In the genomic region with DNA sequence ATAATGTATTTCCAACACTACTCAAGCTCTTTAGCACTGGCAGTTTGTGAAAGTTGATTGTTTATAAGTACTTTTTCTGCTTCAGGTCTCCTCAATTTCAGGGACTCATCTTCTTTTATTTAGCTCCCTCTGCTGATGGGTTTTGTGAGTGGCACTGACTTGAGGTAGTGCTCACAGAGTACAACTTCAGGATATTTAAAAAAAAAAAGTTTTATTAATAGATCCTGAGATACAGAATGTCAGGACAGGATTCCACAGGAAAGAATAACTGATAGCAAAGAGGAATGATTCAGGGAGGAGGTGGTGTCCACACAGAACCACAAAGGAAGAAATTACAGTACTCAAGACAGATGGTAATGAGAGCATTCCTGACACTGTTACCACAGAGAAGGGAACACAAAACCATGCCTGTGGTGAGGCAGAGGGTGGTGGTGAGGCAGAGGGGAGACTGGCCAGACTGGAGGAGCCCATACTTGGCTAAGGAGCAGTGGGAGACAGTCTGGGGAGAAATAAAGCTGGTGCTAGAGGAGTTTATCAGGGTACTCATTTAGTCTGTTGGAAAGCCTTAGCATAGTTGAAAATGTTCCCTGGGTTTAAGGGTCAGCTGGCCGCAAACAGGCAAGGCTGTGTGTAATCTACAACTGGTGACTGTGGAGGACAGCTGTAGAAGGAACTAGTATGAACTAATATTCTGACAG, we compare ENCODE assay signal across 8 cellular contexts.
DNase-seq lines count a peak whose midpoint lies in the region; ATAC-seq, FAIRE-seq and TF ChIP-seq lines count a peak whose summit lies in the region.

No MANE protein-coding gene starts in this region.

- H3K36me3 Mint-ChIP-seq in activated T-cell treated with anti-CD3 and anti-CD28 coated beads, Interleukin-2, amount 50 U/mL, for 24 hours (ENCODE audit: low read depth) = peaks cover 4% of the 10 kb centered on the region

- 11% methylated on average over 1 of the region's 1 CpG for WGBS in HepG2 (ENCODE audit: low lambda C conversion rate)
- WGBS in tibial nerve, 2 donors = 0 to 29% methylated on average over 1 of the region's 1 CpG

- ATAC-seq in HepG2 (peak; percentile 98), HG03097 (IDR thresholded peaks at IDR 0.05; ENCODE audit: low FRiP score, unreplicated experiment) (no peak)

- TF ChIP-seq POLR2A in HepG2 (IDR thresholded peaks at IDR 0.05; ENCODE audit: insufficient read depth in 1 of 2, low read depth in 2 of 2, low read length in 2 of 2) (no peak), tibial nerve (IDR thresholded peaks at IDR 0.05) (no peak)

- FAIRE-seq in HepG2 (lab: Jason Lieb, UNC) = peak; percentile 8

- no peaks in the 10 kb centered on the region for H3K27me3 Mint-ChIP-seq in activated T-cell treated with anti-CD3 and anti-CD28 coated beads, Interleukin-2, amount 50 U/mL, for 24 hours

- TF ChIP-seq CTCF in HepG2 (CRISPR knock-in tag; IDR thresholded peaks at IDR 0.05) (peak; percentile 69), tibial nerve (IDR thresholded peaks at IDR 0.05) (peak; percentile 38 to 65 (median 48))

- H3K4me1 ChIP-seq in HepG2 (ENCODE audit: insufficient read depth, low read length) (peaks cover 22% of the 10 kb centered on the region), tibial nerve (peaks cover 3 to 55% (median 26%) of the 10 kb centered on the region in 4 donors)

- CTCF ChIA-PET in HepG2 (lab: Yijun Ruan, JAX; ENCODE audit: low intra/inter-chr PET ratio, low total read pairs) = interaction anchor here (1.2 to 2.1 kb wide), 3 partner anchors 37 to 96 kb away, joined by 3 to 19 read pairs (median 7); partner anchors contain the start of gene NME1

- peaks cover 4% of the 10 kb centered on the region in 2 experiments; a peak in 3 of 5 replicates for H3K36me3 ChIP-seq in HepG2 (replicated peaks in 1 of 2; ENCODE audit: control insufficient read depth in 1 of 2, insufficient read depth in 2 of 2, low read length in 2 of 2)
- H3K36me3 ChIP-seq in tibial nerve = no peaks in the 10 kb centered on the region

- peak overlapping the region; percentile 51; the same call in 1 of the 2 replicates for H3K9ac ChIP-seq in HepG2 (ENCODE audit: insufficient read depth, low read depth, low read length)

- POLR2A ChIA-PET in HepG2 (lab: Yijun Ruan, JAX) = interaction anchor here (1.1 to 2.0 kb wide), 4 partner anchors 11 to 96 kb away, joined by 3 to 6 read pairs (median 4); partner anchors contain the start of genes NME1 and SPAG9

- peak overlapping the region; percentile 75 for H3K4me2 ChIP-seq in HepG2 (ENCODE audit: low read depth, low read length)

- H3K27ac ChIP-seq in HepG2 (ENCODE audit: extremely low read length, insufficient read depth, low read length) = peak overlapping the region; percentile 64
- H3K27ac ChIP-seq in tibial nerve = peak overlapping the region; percentile 23 to 85 (median 72)

- H3K4me3 ChIP-seq in HepG2 (replicated peaks in 1 of 3; ENCODE audit: insufficient read depth in 1 of 3, low read depth in 2 of 3, low read length in 3 of 3) = peak overlapping the region in 1 of 3 experiments; percentile 32; a peak in 1 of 6 replicates
- no peak overlapping the region for H3K4me3 ChIP-seq in tibial nerve

- peaks cover 36% of the 10 kb centered on the region for H3K79me2 ChIP-seq in HepG2 (ENCODE audit: insufficient read depth, low read length)

- no peak for DNase-seq in activated T-cell treated with anti-CD3 and anti-CD28 coated beads, Interleukin-2, amount 50 U/mL, for 24 hours
- no peak for DNase-seq in activated T-cell treated with anti-CD3 and anti-CD28 coated beads, Interleukin-2, amount 50 U/mL, for 1 hour
- DNase-seq in HT-29 (ENCODE audit: low spot score) = peak; percentile 65
- peak; percentile 69 for DNase-seq in RKO (ENCODE audit: low spot score)
- peak; percentile 69 to 77 for DNase-seq in dermis microvascular lymphatic vessel endothelial cell (ENCODE audit: low read depth in 2 of 2)
- DNase-seq in HepG2 (ENCODE audit: low spot score) = peak; percentile 68
- peak in 1 of 2 donors; percentile 77 for DNase-seq in tibial nerve (ENCODE audit: low spot score in 2 of 2)

- H3K9me3 ChIP-seq in HepG2 (ENCODE audit: low read length) (no peaks in the 10 kb centered on the region), tibial nerve (no peaks in the 10 kb centered on the region)

- peaks cover 5% of the 10 kb centered on the region; the same call in 1 of the 2 replicates for H4K20me1 ChIP-seq in HepG2 (ENCODE audit: insufficient read depth, low read length)

- H3K9me3 Mint-ChIP-seq in activated T-cell treated with anti-CD3 and anti-CD28 coated beads, Interleukin-2, amount 50 U/mL, for 24 hours = no peaks in the 10 kb centered on the region

- TF ChIP-seq EP300 in HepG2 (IDR thresholded peaks at IDR 0.05; ENCODE audit: low read depth in 2 of 2, low read length in 2 of 2) = no peak
- TF ChIP-seq EP300 in HepG2 (CRISPR knock-in tag; IDR thresholded peaks at IDR 0.05; ENCODE audit: borderline replicate concordance) = no peak
- TF ChIP-seq EP300 in tibial nerve (IDR thresholded peaks at IDR 0.05) = peak in 1 of 2 donors; percentile 32

- no peak overlapping the region for H3K4me3 Mint-ChIP-seq in activated T-cell treated with anti-CD3 and anti-CD28 coated beads, Interleukin-2, amount 50 U/mL, for 24 hours

- H3K27me3 ChIP-seq in HepG2 (ENCODE audit: control insufficient read depth in 1 of 2, insufficient read depth in 2 of 2, low read length in 2 of 2) (no peaks in the 10 kb centered on the region), tibial nerve (no peaks in the 10 kb centered on the region)

- intact Hi-C loops in HepG2 (cut with micrococcal nuclease; ENCODE audit: unreplicated experiment) = loop anchor here (1.0 to 5.0 kb wide), 3 partner anchors 56 to 195 kb away; partner anchors contain the start of gene NME1

- TF ChIP-seq RAD21 in HepG2 (CRISPR knock-in tag; IDR thresholded peaks at IDR 0.05) = no peak

- no peak overlapping the region for H2AFZ ChIP-seq in HepG2 (ENCODE audit: low read length)

- BruUV-seq in HepG2 (replicated peaks; lab: Mats Ljungman, UMichigan) = no TSS peak

- peaks cover 15% of the 10 kb centered on the region for H3K4me1 Mint-ChIP-seq in activated T-cell treated with anti-CD3 and anti-CD28 coated beads, Interleukin-2, amount 50 U/mL, for 24 hours (ENCODE audit: low read depth)

- in situ Hi-C loops in HepG2 (cut with HindIII; ENCODE audit: extremely low pct_ligation_motif_present, low pct_unique_long_range_greater_than_20kb) = loop anchor here (10.0 kb wide), 1 partner anchor 52 kb away; no protein-coding TSS in a partner anchor

- peak overlapping the region; percentile 61 for H3K27ac Mint-ChIP-seq in activated T-cell treated with anti-CD3 and anti-CD28 coated beads, Interleukin-2, amount 50 U/mL, for 24 hours

TF ChIP-seq in HepG2, 621 proteins besides CTCF, POLR2A, EP300 and RAD21 (continues in another document):
- TF ChIP-seq ZNF335 (CRISPR knock-in tag; IDR thresholded peaks at IDR 0.05) (peak; percentile 34; the same call in 1 of the 2 replicates), ZNF136 (CRISPR knock-in tag; IDR thresholded peaks at IDR 0.05; ENCODE audit: low read depth) (0 out of 2 replicates have a peak, but pooled peaks have one; percentile 19), ZSCAN29 (CRISPR knock-in tag; conservative IDR thresholded peaks at IDR 0.05) (peak; percentile 87; the same call in 1 of the 2 replicates), HMGXB4 (CRISPR knock-in tag; IDR thresholded peaks at IDR 0.05; ENCODE audit: borderline replicate concordance in 1 of 2, low read depth in 1 of 2) (0 out of 4 replicates have a peak, but pooled peaks of 1 of the 2 experiments have one; percentile 25), RFXAP (CRISPR knock-in tag; IDR thresholded peaks at IDR 0.05; ENCODE audit: borderline replicate concordance) (no peak), STAG1 (CRISPR knock-in tag; IDR thresholded peaks at IDR 0.05) (peak; percentile 63), RBM22 (optimal IDR thresholded peaks at IDR 0.05; ENCODE audit: low read length) (peak; percentile 67), SALL1 (CRISPR knock-in tag; IDR thresholded peaks at IDR 0.05) (peak; percentile 30; the same call in 1 of the 2 replicates), HNF4G (IDR thresholded peaks at IDR 0.05; ENCODE audit: borderline replicate concordance, low read depth, low read length) (peak; percentile 49; the same call in 1 of the 2 replicates), HNF4G (CRISPR knock-in tag; IDR thresholded peaks at IDR 0.05; ENCODE audit: borderline replicate concordance, low read depth) (no peak), GATAD2A (CRISPR knock-in tag; IDR thresholded peaks at IDR 0.05) (peak; percentile 15; the same call in 1 of the 2 replicates), GTF3A (CRISPR knock-in tag; conservative IDR thresholded peaks at IDR 0.05) (0 out of 2 replicates have a peak, but pooled peaks have one; percentile 28), HNF4A (CRISPR knock-in tag; IDR thresholded peaks at IDR 0.05) (peak; percentile 49)

Comparison
In these comparisons a context has a peak if more than half of its experiments do, and no peak if none do; other contexts are left out.
1. DNase-seq: peak in HT-29 (single experiment), RKO (single experiment), dermis microvascular lymphatic vessel endothelial cell (2 of 2) and HepG2 (single experiment); none in activated T-cell treated with anti-CD3 and anti-CD28 coated beads, Interleukin-2, amount 50 U/mL, for 24 hours (single experiment) and activated T-cell treated with anti-CD3 and anti-CD28 coated beads, Interleukin-2, amount 50 U/mL, for 1 hour (single experiment).